Comparison of ENCODE assay signal across 9 cellular contexts in genomic region chr18:79200546-79201268, GRCh38.
DNase-seq lines count a peak whose midpoint lies in the region; ATAC-seq and TF ChIP-seq lines count a peak whose summit lies in the region.
"Had no signal": no experiment of that assay in that cellular context is flagged by ENCODE, and none has a peak within 500 bp of the region (broad histone marks: within the 10 kb centered on the region; RNA-seq: fewer than 3 reads in every experiment).

No MANE protein-coding gene starts in this region.

- H4K20me1 ChIP-seq in HCT116 (ENCODE audit: insufficient read depth) = no peaks in the 10 kb centered on the region
- no peaks in the 10 kb centered on the region for H4K20me1 ChIP-seq in SK-N-SH (ENCODE audit: insufficient read depth)

- no TSS peak for BruUV-seq in HCT116 (replicated peaks; lab: Mats Ljungman, UMichigan)

- H3K36me3 Mint-ChIP-seq in osteocyte (ENCODE audit: unreplicated experiment) = peaks cover 4% of the 10 kb centered on the region

- TF ChIP-seq POLR2A in HCT116 (IDR thresholded peaks at IDR 0.05; ENCODE audit: borderline replicate concordance, extremely low read depth, insufficient read depth, insufficient read length) = no peak
- no peak for TF ChIP-seq POLR2A in esophagus squamous epithelium (IDR thresholded peaks at IDR 0.05)

- H3K9me2 ChIP-seq in HCT116 (ENCODE audit: insufficient read depth) (no peaks in the 10 kb centered on the region), SK-N-SH (no peaks in the 10 kb centered on the region)

- H3K4me3 Mint-ChIP-seq in osteocyte (ENCODE audit: unreplicated experiment) = no peak overlapping the region
- H3K4me3 Mint-ChIP-seq: brain had no signal

- H3K4me2 ChIP-seq in HCT116 (ENCODE audit: low read length) (no peak overlapping the region), SK-N-SH (no peak overlapping the region)

- no peak overlapping the region for H2AFZ ChIP-seq in HCT116 (ENCODE audit: low read depth, low read length, poor library complexity, severe bottlenecking)
- H2AFZ ChIP-seq in SK-N-SH (ENCODE audit: low read depth) = no peak overlapping the region

- peak; percentile 44 for DNase-seq in EL
- peak; percentile 8 for DNase-seq in HCT116 (ENCODE audit: low read depth, low spot score)
- peak; percentile 55 for DNase-seq in SK-N-SH
- peak; percentile 71 for DNase-seq in esophagus squamous epithelium (lab: John Stamatoyannopoulos, UW)
- DNase-seq in osteocyte (ENCODE audit: extremely low spot score, unreplicated experiment) = peak; percentile 91
- no peak for DNase-seq in DMS114 treated with DMSO at 0.1 percent for 48 hours (lab: John Stamatoyannopoulos, UW; ENCODE audit: unreplicated experiment)
- DNase-seq in amniotic stem cell (lab: John Stamatoyannopoulos, UW) = no peak
- no peak for DNase-seq in GF-D8 (lab: John Stamatoyannopoulos, UW)

- intact Hi-C loops in HCT116 (cut with micrococcal nuclease) = no loop called here
- intact Hi-C loops in esophagus squamous epithelium (cut with DNase I) = no loop called here

- H3K4me1 ChIP-seq in HCT116 (ENCODE audit: control insufficient read depth in 1 of 2, insufficient read depth in 2 of 2, low read length in 2 of 2) (peaks cover 18 to 33% of the 10 kb centered on the region in 2 experiments), SK-N-SH (ENCODE audit: control insufficient read depth in 1 of 2, insufficient read depth in 2 of 2, low read depth in 1 of 2, low read length in 1 of 2) (no peaks in the 10 kb centered on the region; a peak in 1 of 4 replicates), esophagus squamous epithelium (no peaks in the 10 kb centered on the region)

- TF ChIP-seq RAD21 in HCT116 (IDR thresholded peaks at IDR 0.05; ENCODE audit: low read depth) = no peak
- TF ChIP-seq RAD21 in SK-N-SH (IDR thresholded peaks at IDR 0.05; ENCODE audit: low read length) = no peak

- H3K27ac ChIP-seq in HCT116 (ENCODE audit: low read depth, low read length) (no peak overlapping the region), SK-N-SH (ENCODE audit: low read depth in 2 of 2, low read length in 1 of 2) (no peak overlapping the region), esophagus squamous epithelium (no peak overlapping the region)

- POLR2A ChIA-PET in HCT116 (lab: Charles Lee) = no interaction called here
- POLR2A ChIA-PET in SK-N-SH (lab: Yijun Ruan, JAX) = no interaction called here

- ATAC-seq in HCT116 = no peak

- H3K27me3 Mint-ChIP-seq in osteocyte (ENCODE audit: unreplicated experiment) = no peaks in the 10 kb centered on the region
- H3K27me3 Mint-ChIP-seq: brain had no signal

- H3F3A ChIP-seq in SK-N-SH (replicated peaks; ENCODE audit: insufficient read depth) = no peaks in the 10 kb centered on the region

- H3K36me3 ChIP-seq in HCT116 (ENCODE audit: control insufficient read depth in 1 of 2, insufficient read depth in 2 of 2, low read length in 2 of 2) (no peaks in the 10 kb centered on the region), SK-N-SH (replicated peaks in 1 of 2; ENCODE audit: control insufficient read depth in 1 of 2, insufficient read depth in 2 of 2, low read length in 1 of 2) (peaks cover 0 to 3% of the 10 kb centered on the region in 2 experiments), esophagus squamous epithelium (peaks cover 0 to 14% (median 0%) of the 10 kb centered on the region in 3 donors)

- 80% methylated on average over 7 of the region's 7 CpGs for WGBS in SK-N-SH (ENCODE audit: low lambda C conversion rate)
- 76 to 78% methylated on average over 7 of the region's 7 CpGs for WGBS in esophagus squamous epithelium, 2 donors

- RAD21 ChIA-PET in HCT116 (lab: Charles Lee; ENCODE audit: low non-redundant PET in 1 of 2, low total read pairs in 2 of 2, uncharacterized antibody in 2 of 2, unreplicated experiment in 2 of 2) = no interaction called here

- H3K4me3 ChIP-seq in HCT116 (replicated peaks in 1 of 2; ENCODE audit: low read depth in 1 of 2, low read length in 2 of 2) = no peak overlapping the region
- no peak overlapping the region for H3K4me3 ChIP-seq in SK-N-SH (ENCODE audit: low read depth in 2 of 2, low read length in 1 of 2)
- H3K4me3 ChIP-seq in esophagus squamous epithelium = no peak overlapping the region

- TF ChIP-seq EP300 in SK-N-SH (IDR thresholded peaks at IDR 0.05; ENCODE audit: borderline replicate concordance in 1 of 2, low read depth in 1 of 2, low read length in 1 of 2) = no peak

- H3K79me2 ChIP-seq in HCT116 (ENCODE audit: insufficient read depth, low read length) = no peaks in the 10 kb centered on the region
- no peaks in the 10 kb centered on the region for H3K79me2 ChIP-seq in SK-N-SH (ENCODE audit: insufficient read depth)

- H3K27ac Mint-ChIP-seq in osteocyte (ENCODE audit: unreplicated experiment) = no peak overlapping the region
- H3K27ac Mint-ChIP-seq: brain had no signal

- no peaks in the 10 kb centered on the region for H3K9me3 Mint-ChIP-seq in osteocyte (ENCODE audit: unreplicated experiment)
- H3K9me3 Mint-ChIP-seq: brain had no signal

- CTCF ChIA-PET in HCT116 (lab: Charles Lee) (no interaction called here), SK-N-SH (lab: Yijun Ruan, JAX) (no interaction called here)

- no peak for TF ChIP-seq CTCF in HCT116 (IDR thresholded peaks at IDR 0.05 in 2 of 3, conservative IDR thresholded peaks at IDR 0.05 in 1 of 3; ENCODE audit: borderline replicate concordance in 1 of 3, insufficient read depth in 1 of 3, low read depth in 2 of 3, low read length in 2 of 3)
- TF ChIP-seq CTCF in SK-N-SH (IDR thresholded peaks at IDR 0.05) = no peak
- no peak for TF ChIP-seq CTCF in esophagus squamous epithelium (IDR thresholded peaks at IDR 0.05)
- TF ChIP-seq CTCF in osteocyte (IDR thresholded peaks at IDR 0.05) = no peak

- H3K9me3 ChIP-seq in HCT116 (ENCODE audit: control insufficient read depth in 1 of 2, insufficient read depth in 1 of 2, low read depth in 1 of 2, low read length in 2 of 2) (no peaks in the 10 kb centered on the region), SK-N-SH (no peaks in the 10 kb centered on the region), esophagus squamous epithelium (no peaks in the 10 kb centered on the region)

- H3K9ac ChIP-seq in HCT116 (ENCODE audit: low read length) (no peak overlapping the region), SK-N-SH (no peak overlapping the region)

- H3K27me3 ChIP-seq in HCT116 (ENCODE audit: insufficient read depth, low read length) = no peaks in the 10 kb centered on the region
- no peaks in the 10 kb centered on the region for H3K27me3 ChIP-seq in SK-N-SH (ENCODE audit: insufficient read depth)
- no peaks in the 10 kb centered on the region for H3K27me3 ChIP-seq in esophagus squamous epithelium

- H3K4me1 Mint-ChIP-seq in osteocyte (ENCODE audit: unreplicated experiment) = no peaks in the 10 kb centered on the region

TF ChIP-seq in HCT116, 20 proteins besides CTCF, POLR2A, EP300 and RAD21:
- TF ChIP-seq SRF (IDR thresholded peaks at IDR 0.05; ENCODE audit: low read depth) = no peak

TF ChIP-seq in SK-N-SH, 30 proteins besides CTCF, POLR2A, EP300 and RAD21:
- TF ChIP-seq RCOR1 (IDR thresholded peaks at IDR 0.05; ENCODE audit: low read length) (no peak), RFX5 (IDR thresholded peaks at IDR 0.05; ENCODE audit: low read length) (no peak), MEF2A (IDR thresholded peaks at IDR 0.05; ENCODE audit: borderline replicate concordance, low read depth) (no peak), TAF1 (IDR thresholded peaks at IDR 0.05; ENCODE audit: borderline replicate concordance, low read depth, low read length) (no peak), RXRA (IDR thresholded peaks at IDR 0.05; ENCODE audit: borderline replicate concordance, low read depth) (no peak), FOXJ3 (CRISPR knock-in tag; IDR thresholded peaks at IDR 0.05) (no peak), MXI1 (IDR thresholded peaks at IDR 0.05; ENCODE audit: low read depth, low read length) (no peak), SIN3A (IDR thresholded peaks at IDR 0.05; ENCODE audit: borderline replicate concordance, low read depth, low read length) (no peak)
- TF ChIP-seq, protein P1, sequence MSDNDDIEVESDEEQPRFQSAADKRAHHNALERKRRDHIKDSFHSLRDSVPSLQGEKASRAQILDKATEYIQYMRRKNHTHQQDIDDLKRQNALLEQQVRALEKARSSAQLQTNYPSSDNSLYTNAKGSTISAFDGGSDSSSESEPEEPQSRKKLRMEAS (IDR thresholded peaks at IDR 0.05; ENCODE audit: low read depth) = no peak
- TF ChIP-seq, protein P2, sequence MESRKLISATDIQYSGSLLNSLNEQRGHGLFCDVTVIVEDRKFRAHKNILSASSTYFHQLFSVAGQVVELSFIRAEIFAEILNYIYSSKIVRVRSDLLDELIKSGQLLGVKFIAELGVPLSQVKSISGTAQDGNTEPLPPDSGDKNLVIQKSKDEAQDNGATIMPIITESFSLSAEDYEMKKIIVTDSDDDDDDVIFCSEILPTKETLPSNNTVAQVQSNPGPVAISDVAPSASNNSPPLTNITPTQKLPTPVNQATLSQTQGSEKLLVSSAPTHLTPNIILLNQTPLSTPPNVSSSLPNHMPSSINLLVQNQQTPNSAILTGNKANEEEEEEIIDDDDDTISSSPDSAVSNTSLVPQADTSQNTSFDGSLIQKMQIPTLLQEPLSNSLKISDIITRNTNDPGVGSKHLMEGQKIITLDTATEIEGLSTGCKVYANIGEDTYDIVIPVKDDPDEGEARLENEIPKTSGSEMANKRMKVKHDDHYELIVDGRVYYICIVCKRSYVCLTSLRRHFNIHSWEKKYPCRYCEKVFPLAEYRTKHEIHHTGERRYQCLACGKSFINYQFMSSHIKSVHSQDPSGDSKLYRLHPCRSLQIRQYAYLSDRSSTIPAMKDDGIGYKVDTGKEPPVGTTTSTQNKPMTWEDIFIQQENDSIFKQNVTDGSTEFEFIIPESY (IDR thresholded peaks at IDR 0.05; ENCODE audit: borderline replicate concordance, low read depth) = no peak

Comparison
In these comparisons a context has a peak if more than half of its experiments do, and no peak if none do; other contexts are left out.
1. DNase-seq: peak in EL (single experiment), HCT116 (single experiment), SK-N-SH (single experiment), esophagus squamous epithelium (single experiment) and osteocyte (single experiment); none in DMS114 treated with DMSO at 0.1 percent for 48 hours (single experiment), amniotic stem cell (single experiment) and GF-D8 (single experiment).